ENCODE assay signal across 8 cellular contexts in genomic region chr10:122062831-122063674, GRCh38.
A peak's percentile ranks its signal among the peaks of the same experiment; 100 is the strongest.
DNase-seq lines count a peak whose midpoint lies in the region; ATAC-seq, FAIRE-seq and TF ChIP-seq lines count a peak whose summit lies in the region.

No MANE protein-coding gene starts in this region.

- no peaks in the 10 kb centered on the region for H3K36me3 ChIP-seq in stomach

- DNase-seq in Daoy (ENCODE audit: low read depth), result peak; percentile 85
- DNase-seq in NCI-H2227 (lab: John Stamatoyannopoulos, UW; ENCODE audit: unreplicated experiment), result peak; percentile 49
- DNase-seq in stomach, result peak; percentile 88
- DNase-seq in stimulated activated CD4-positive, alpha-beta T cell treated with anti-CD3 and anti-CD28 coated beads, Interleukin-2, amount 100 ng/mL, for 48 hours, result no peak
- DNase-seq in hippocampal formation (lab: John Stamatoyannopoulos, UW), result no peak

- peaks cover 7% of the 10 kb centered on the region for H3K36me3 Mint-ChIP-seq in brain

- peaks cover 2 to 6% (median 5%) of the 10 kb centered on the region in 5 experiments for H3K9me3 Mint-ChIP-seq in brain

- peak; percentile 57 for TF ChIP-seq EP300 in stomach (IDR thresholded peaks at IDR 0.05)

- peak; percentile 90 for FAIRE-seq in islet of Langerhans (lab: Jason Lieb, UNC)

- peak in 1 of 4 donors; percentile 55 for TF ChIP-seq POLR2A in stomach (IDR thresholded peaks at IDR 0.05)

- peaks cover 7 to 28% (median 16%) of the 10 kb centered on the region in 4 donors for H3K4me1 ChIP-seq in stomach

- peak overlapping the region in 3 of 5 experiments; percentile 61 to 91 (median 81) for H3K27ac Mint-ChIP-seq in brain

- no peak for ATAC-seq in GM21515 (IDR thresholded peaks at IDR 0.05; ENCODE audit: unreplicated experiment)

- WGBS in stomach, 5 donors, result 20 to 33% (median 22%) methylated on average over 13 of the region's 13 CpGs

- peak overlapping the region in 2 of 5 experiments; percentile 1 to 5 for H3K4me3 Mint-ChIP-seq in brain

- peaks cover 19% of the 10 kb centered on the region for H3K27me3 Mint-ChIP-seq in brain

- no peak overlapping the region for H3K4me3 ChIP-seq in stomach

- H3K4me1 Mint-ChIP-seq in brain, result peaks cover 10% of the 10 kb centered on the region

- no peak for TF ChIP-seq CTCF in brain (conservative IDR thresholded peaks at IDR 0.05)
- TF ChIP-seq CTCF in stomach (IDR thresholded peaks at IDR 0.05), result no peak

- H3K9me3 ChIP-seq in stomach, result no peaks in the 10 kb centered on the region

- intact Hi-C loops in stomach (cut with DNase I; ENCODE audit: low total_unique reads), result no loop called here

- no peaks in the 10 kb centered on the region for H3K27me3 ChIP-seq in stomach

- peak overlapping the region; percentile 83 to 89 (median 88) for H3K27ac ChIP-seq in stomach

Comparison
In these comparisons a context has a peak if more than half of its experiments do, and no peak if none do; other contexts are left out.
1. DNase-seq: peak in Daoy (single experiment), NCI-H2227 (single experiment) and stomach (single experiment); none in stimulated activated CD4-positive, alpha-beta T cell treated with anti-CD3 and anti-CD28 coated beads, Interleukin-2, amount 100 ng/mL, for 48 hours (0 of 2) and hippocampal formation (0 of 2).